ENCODE assay signal across 8 cellular contexts in genomic region chr3:129001101-129001816, GRCh38. TPM values are rescaled to one million over a fixed set of nuclear protein-coding genes. Genes with fewer than 3 reads are reported as not detected.
DNase-seq lines count a peak whose midpoint lies in the region; ATAC-seq, FAIRE-seq and TF ChIP-seq lines count a peak whose summit lies in the region.

EFCC1 (plus strand) TSS chr3:129001304; CDS start chr3:129001629, 325 bp downstream.

- H3K36me3 ChIP-seq in K562 (ENCODE audit: control insufficient read depth, insufficient read depth, low read length) (no peaks in the 10 kb centered on the region), stomach smooth muscle (ENCODE audit: control insufficient read depth in 2 of 2, insufficient read depth in 2 of 2, low read length in 2 of 2) (no peaks in the 10 kb centered on the region)

- H3K4me1 ChIP-seq in K562 (replicated peaks in 1 of 2; ENCODE audit: control insufficient read depth in 2 of 2, insufficient read depth in 2 of 2, low read length in 2 of 2), result peaks cover 0 to 17% of the 10 kb centered on the region in 2 experiments; a peak in 2 of 5 replicates
- H3K4me1 ChIP-seq in stomach smooth muscle (ENCODE audit: control insufficient read depth, insufficient read depth, low read length), result peaks cover 45% of the 10 kb centered on the region
- no peaks in the 10 kb centered on the region for H3K4me1 ChIP-seq in foreskin keratinocyte

- TF ChIP-seq EP300 in K562 (IDR thresholded peaks at IDR 0.05; ENCODE audit: low read length), result no peak

- H3K4me3 Mint-ChIP-seq in activated CD4-positive, alpha-beta T cell treated with anti-CD3 and anti-CD28 coated beads for 36 hours, result peak within 1 kb of the TSS; percentile 74

- no peaks in the 10 kb centered on the region for H3K9me3 ChIP-seq in K562 (replicated peaks; ENCODE audit: control insufficient read depth, insufficient read depth, low read depth, low read length)
- H3K9me3 ChIP-seq in stomach smooth muscle (ENCODE audit: control insufficient read depth in 2 of 2, low read length in 2 of 2), result no peaks in the 10 kb centered on the region

- no peak for TF ChIP-seq CTCF in K562 (IDR thresholded peaks at IDR 0.05 in 2 of 3, conservative IDR thresholded peaks at IDR 0.05 in 1 of 3; ENCODE audit: insufficient read depth in 2 of 3, low read depth in 1 of 3, low read length in 3 of 3)
- TF ChIP-seq CTCF in foreskin keratinocyte (conservative IDR thresholded peaks at IDR 0.05), result no peak

- BruUV-seq in K562 (replicated peaks; lab: Mats Ljungman, UMichigan), result no TSS peak

- no peaks in the 10 kb centered on the region for H3K9me3 Mint-ChIP-seq in activated CD4-positive, alpha-beta T cell treated with anti-CD3 and anti-CD28 coated beads for 36 hours (ENCODE audit: low read depth)

- no peaks in the 10 kb centered on the region for H3K36me3 Mint-ChIP-seq in activated CD4-positive, alpha-beta T cell treated with anti-CD3 and anti-CD28 coated beads for 36 hours (ENCODE audit: low read depth)

- DNase-seq in activated CD4-positive, alpha-beta T cell treated with anti-CD3 and anti-CD28 coated beads for 36 hours, result peak; percentile 52
- DNase-seq in activated CD4-positive, alpha-beta T cell treated with anti-CD3 and anti-CD28 coated beads for 1 hour, result no peak
- DNase-seq in K562 (ENCODE audit: extremely low read depth in 1 of 4, low spot score in 3 of 4), result peak in 2 of 4 experiments; percentile 47 to 56
- peak; percentile 88 for DNase-seq in left kidney (ENCODE audit: low read depth, low spot score)
- DNase-seq in NCI-H1694 treated with DMSO at 0.1 percent for 48 hours (lab: John Stamatoyannopoulos, UW), result no peak
- DNase-seq in foreskin keratinocyte, result no peak

- H3K4me3 ChIP-seq in K562 (no peak within 1 kb of the TSS; the same call in 1 of the 2 replicates), stomach smooth muscle (ENCODE audit: low read length in 2 of 2) (peak within 1 kb of the TSS; percentile 34 to 75)

- H3K27me3 Mint-ChIP-seq in activated CD4-positive, alpha-beta T cell treated with anti-CD3 and anti-CD28 coated beads for 36 hours, result peaks cover 27% of the 10 kb centered on the region

- in situ Hi-C loops in K562 (cut with MboI), result no loop called here

- 2% methylated on average over 18 of the region's 74 CpGs for WGBS in K562 (ENCODE audit: insufficient coverage, low coverage, missing lambda C conversion rate)

- H3K79me2 ChIP-seq in K562 (ENCODE audit: control insufficient read depth, insufficient read depth, low read length), result no peaks in the 10 kb centered on the region

- POLR2A ChIA-PET in activated CD4-positive, alpha-beta T cell treated with anti-CD3 and anti-CD28 coated beads for 36 hours (lab: Charles Lee), result no interaction called here
- POLR2A ChIA-PET in K562 (lab: Yijun Ruan, JAX), result interaction anchor here (0.6 kb wide), 1 partner anchor 81 kb away, joined by 3 read pairs; no protein-coding TSS in a partner anchor

- H3K27me3 ChIP-seq in K562 (ENCODE audit: control insufficient read depth in 2 of 2, insufficient read depth in 2 of 2, low read length in 2 of 2), result peaks cover 9 to 48% of the 10 kb centered on the region in 2 experiments; a peak in 4 of 5 replicates
- peaks cover 23 to 43% of the 10 kb centered on the region in 2 donors for H3K27me3 ChIP-seq in stomach smooth muscle (ENCODE audit: control insufficient read depth in 1 of 2, insufficient read depth in 2 of 2, low read length in 2 of 2)
- H3K27me3 ChIP-seq in foreskin keratinocyte, result peaks cover 89% of the 10 kb centered on the region

- CTCF ChIA-PET in activated CD4-positive, alpha-beta T cell treated with anti-CD3 and anti-CD28 coated beads for 36 hours (lab: Charles Lee), result interaction anchor here (1.3 kb wide), 1 partner anchor 14 kb away, joined by 4 read pairs; no protein-coding TSS in a partner anchor
- CTCF ChIA-PET in K562 (lab: Yijun Ruan, JAX; ENCODE audit: low intra/inter-chr PET ratio), result no interaction called here

- TF ChIP-seq POLR2A in K562 (conservative IDR thresholded peaks at IDR 0.05), result no peak

- H2AFZ ChIP-seq in K562 (ENCODE audit: low read depth, low read length), result no peak within 1 kb of the TSS

- FAIRE-seq in K562 (lab: Jason Lieb, UNC), result no peak

- no peak within 1 kb of the TSS for H3K27ac Mint-ChIP-seq in activated CD4-positive, alpha-beta T cell treated with anti-CD3 and anti-CD28 coated beads for 36 hours

- H3K9ac ChIP-seq in K562 (ENCODE audit: insufficient read depth in 1 of 2, low read depth in 2 of 2, low read length in 2 of 2) (no peak within 1 kb of the TSS), stomach smooth muscle (ENCODE audit: low read length in 2 of 2) (peak within 1 kb of the TSS; percentile 47 to 54)

- peaks cover 40% of the 10 kb centered on the region for H3K4me1 Mint-ChIP-seq in activated CD4-positive, alpha-beta T cell treated with anti-CD3 and anti-CD28 coated beads for 36 hours

- no peaks in the 10 kb centered on the region for H3K9me1 ChIP-seq in K562 (ENCODE audit: control insufficient read depth, insufficient read depth, low read length)

- intact Hi-C loops in activated CD4-positive, alpha-beta T cell treated with anti-CD3 and anti-CD28 coated beads for 36 hours (cut with DNase I, micrococcal nuclease), result no loop called here
- intact Hi-C loops in K562 (cut with micrococcal nuclease), result no loop called here

- no peaks in the 10 kb centered on the region for H4K20me1 ChIP-seq in K562 (replicated peaks; ENCODE audit: control insufficient read depth, insufficient read depth, low read length)

- no peak within 1 kb of the TSS for H3K4me2 ChIP-seq in K562 (ENCODE audit: insufficient read depth, low read length)

- ATAC-seq in activated CD4-positive, alpha-beta T cell treated with anti-CD3 and anti-CD28 coated beads for 36 hours, result peak; percentile 13
- peak; percentile 61; the same call in 2 of the 3 replicates for ATAC-seq in K562
- no peak for ATAC-seq in foreskin keratinocyte
- no peak for ATAC-seq in HG03342 (IDR thresholded peaks at IDR 0.05; ENCODE audit: unreplicated experiment)

- H3K27ac ChIP-seq in K562 (ENCODE audit: extremely low read depth, low read depth, low read length), result no peak within 1 kb of the TSS
- H3K27ac ChIP-seq in stomach smooth muscle (ENCODE audit: low read length), result peak within 1 kb of the TSS; percentile 60
- no peak within 1 kb of the TSS for H3K27ac ChIP-seq in foreskin keratinocyte

- TF ChIP-seq RAD21 in K562 (CRISPR knock-in tag; conservative IDR thresholded peaks at IDR 0.05 in 1 of 2, IDR thresholded peaks at IDR 0.05 in 1 of 2), result no peak

TF ChIP-seq in K562, 482 proteins besides CTCF, POLR2A, EP300 and RAD21 (continues in another document):
- no peak for TF ChIP-seq NFE2 (IDR thresholded peaks at IDR 0.05; ENCODE audit: low read depth)
- no peak for TF ChIP-seq RBBP5 (IDR thresholded peaks at IDR 0.05; ENCODE audit: borderline replicate concordance, insufficient read depth, low read length, poor library complexity, severe bottlenecking)
- TF ChIP-seq ZBTB1 (CRISPR knock-in tag; IDR thresholded peaks at IDR 0.05; ENCODE audit: borderline replicate concordance, low read depth), result no peak
- no peak for TF ChIP-seq TAL1 (IDR thresholded peaks at IDR 0.05)
- TF ChIP-seq TAF7 (tag; IDR thresholded peaks at IDR 0.05), result no peak
- no peak for TF ChIP-seq GABPB2 (CRISPR knock-in tag; conservative IDR thresholded peaks at IDR 0.05)
- TF ChIP-seq NR2C2 (CRISPR knock-in tag; IDR thresholded peaks at IDR 0.05), result no peak
- TF ChIP-seq NR2C2 (tag; IDR thresholded peaks at IDR 0.05), result no peak
- no peak for TF ChIP-seq KDM5B (IDR thresholded peaks at IDR 0.05; ENCODE audit: insufficient replicate concordance, low read depth, low read length)
- TF ChIP-seq RUNX1 (IDR thresholded peaks at IDR 0.05; ENCODE audit: low read depth), result no peak
- TF ChIP-seq NEUROD1 (IDR thresholded peaks at IDR 0.05; ENCODE audit: borderline replicate concordance, low read depth, low read length, partially characterized antibody), result no peak
- no peak for TF ChIP-seq ZNF197 (CRISPR knock-in tag; IDR thresholded peaks at IDR 0.05; ENCODE audit: low read depth)
- TF ChIP-seq RNF219 (CRISPR knock-in tag; IDR thresholded peaks at IDR 0.05), result no peak

RNA-seq across cellular contexts. Expression of gene EFCC1, which starts in this region (rescaled TPM):
- total RNA-seq in activated CD4-positive, alpha-beta T cell treated with anti-CD3 and anti-CD28 coated beads for 36 hours, result under 1 TPM; 0.19 to 0.39 TPM
- not detected in 2 replicates for total RNA-seq in K562 (2011; cell fraction: chromatin; rRNA removed; ENCODE audit: low replicate concordance)
- not detected in 2 replicates for total RNA-seq in K562 (2011; cell fraction: nucleolus; rRNA removed)
- not detected in 2 replicates for total RNA-seq in K562 (2011; cell fraction: nucleoplasm; rRNA removed)
- total RNA-seq in K562 (2014; rRNA removed) (not detected in 2 replicates), K562 (2014; rRNA removed; fragmentation: Illumina TruSeq; extraction: Trizol) (not detected in 2 replicates), K562 (2015; rRNA removed; fragmentation: Illumina TruSeq; extraction: Trizol) (not detected in 2 replicates), K562 (2021) (0.07 TPM in 1 of 2 replicates, not detected in the other), foreskin keratinocyte (not detected in 2 replicates)
- polyA plus RNA-seq in K562 (2011; rRNA removed) (not detected in 2 replicates), K562 (2014; fragmentation: Illumina TruSeq; extraction: Trizol) (not detected in 2 replicates), K562 (2014; fragmentation: Nextera tagmentation; extraction: Ambion mirVana) (not detected), K562 (2014; rRNA removed) (not detected in 2 replicates), foreskin keratinocyte (not detected in 2 replicates)
- not detected in 2 replicates for polyA plus RNA-seq in K562 (2011; cell fraction: cytosol; rRNA removed)
- not detected in 2 replicates for polyA plus RNA-seq in K562 (2011; cell fraction: nucleus; rRNA removed)
- not detected in 2 replicates for polyA plus RNA-seq in K562 (2012)
- not detected in 2 replicates for polyA minus RNA-seq in K562 (2011; rRNA and poly(A)+ RNA removed)
- not detected in 2 replicates for polyA minus RNA-seq in K562 (2011; cell fraction: cytosol; rRNA and poly(A)+ RNA removed)
- polyA minus RNA-seq in K562 (2011; cell fraction: nucleus; rRNA and poly(A)+ RNA removed), result not detected in 2 replicates

Comparison
In these comparisons a context has a peak if more than half of its experiments do, and no peak if none do; other contexts are left out.
1. Peak in DNase-seq and ATAC-seq in activated CD4-positive, alpha-beta T cell treated with anti-CD3 and anti-CD28 coated beads for 36 hours; RNA of the gene not detected or under 1 TPM.
2. Peak in ATAC-seq in K562; RNA of the gene not detected or under 1 TPM.
3. H3K9ac ChIP-seq: peak in stomach smooth muscle (2 of 2); none in K562 (0 of 2).